Comparison of ENCODE assay signal across 26 cellular contexts in the genomic region with DNA sequence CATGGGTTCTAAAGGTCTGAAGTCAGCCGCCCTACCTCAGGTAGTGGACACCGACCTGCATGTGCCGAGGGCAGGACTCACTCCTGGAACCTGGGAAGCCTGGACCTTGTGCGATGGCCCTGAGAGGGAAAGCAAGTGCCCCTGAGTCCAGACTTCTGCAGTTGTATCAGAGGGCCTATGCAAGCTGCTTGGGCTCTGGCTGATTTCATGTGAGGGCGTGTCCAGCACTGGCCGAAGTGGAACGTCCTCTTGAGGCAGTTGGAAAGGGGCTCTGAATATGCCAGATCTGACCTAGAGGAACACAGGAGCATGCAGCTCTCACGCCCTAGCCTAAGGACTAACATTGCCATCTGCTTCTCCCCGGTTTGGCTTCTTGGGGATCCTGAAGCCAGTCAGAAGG. TPM values are rescaled to one million over a fixed set of nuclear protein-coding genes. Genes with fewer than 3 reads are reported as not detected.
DNase-seq lines count a peak whose midpoint lies in the region; ATAC-seq, FAIRE-seq and TF ChIP-seq lines count a peak whose summit lies in the region.
"Had no signal": no experiment of that assay in that cellular context is flagged by ENCODE, and none has a peak within 500 bp of the region (broad histone marks: within the 10 kb centered on the region; RNA-seq: fewer than 3 reads in every experiment).

No MANE protein-coding gene starts in this region.

- H3K9ac ChIP-seq in H9 (ENCODE audit: extremely low read depth, insufficient read length, low read length) (no peak overlapping the region), H1 (replicated peaks in 1 of 4; ENCODE audit: extremely low read depth in 1 of 4, low read depth in 3 of 4, low read length in 3 of 4) (no peak overlapping the region)

- no peak overlapping the region for H2BK20ac ChIP-seq in H9 (ENCODE audit: low read depth, low read length, poor library complexity, severe bottlenecking)
- no peak overlapping the region for H2BK20ac ChIP-seq in H1 (ENCODE audit: low read length)

- H3K27me3 ChIP-seq in right cardiac atrium (ENCODE audit: control insufficient read depth, insufficient read depth) (no peaks in the 10 kb centered on the region), H9 (ENCODE audit: insufficient read depth, low read length) (no peaks in the 10 kb centered on the region; the same call in 1 of the 2 replicates), H1 (replicated peaks in 1 of 4; ENCODE audit: control insufficient read depth in 3 of 4, extremely low read depth in 1 of 4, insufficient read depth in 3 of 4, low read length in 3 of 4) (peaks cover 0 to 4% (median 0%) of the 10 kb centered on the region in 4 experiments; a peak in 1 of 7 replicates), osteoblast (ENCODE audit: insufficient read depth, low read length) (peaks cover 12% of the 10 kb centered on the region), SJCRH30 (no peaks in the 10 kb centered on the region)

- H2BK5ac ChIP-seq in H9 (ENCODE audit: insufficient read length, low read length): no peak overlapping the region
- H2BK5ac ChIP-seq in H1 (ENCODE audit: low read depth, low read length): no peak overlapping the region

- POLR2A ChIA-PET in H1 (lab: Charles Lee; ENCODE audit: partially characterized antibody): interaction anchor here (1.3 to 1.8 kb wide), 2 partner anchors 20 to 24 kb away, joined by 4 read pairs; a partner anchor contains a TSS

- H3K4me3 Mint-ChIP-seq in H9: no peak overlapping the region
- H3K4me3 Mint-ChIP-seq: CD4-positive, alpha-beta memory T cell; GM23338 had no signal

- TF ChIP-seq RAD21 in H1 (IDR thresholded peaks at IDR 0.05 in 1 of 2, conservative IDR thresholded peaks at IDR 0.05 in 1 of 2; ENCODE audit: low read depth in 2 of 2, low read length in 2 of 2): no peak

- H4K8ac ChIP-seq in H9 (replicated peaks; ENCODE audit: insufficient read length, low read depth, low read length) (no peak overlapping the region), H1 (ENCODE audit: extremely low read depth, insufficient read depth, low read length) (no peak overlapping the region)

- intact Hi-C loops in right cardiac atrium (cut with DNase I): no loop called here
- intact Hi-C loops in cardiac septum (cut with DNase I): no loop called here

- peak in 2 of 3 donors; percentile 43 to 57 for DNase-seq in right cardiac atrium
- DNase-seq in cardiac septum (ENCODE audit: low spot score): no peak
- DNase-seq in H9: no peak
- DNase-seq in H1 (ENCODE audit: low read depth in 1 of 2, low spot score in 2 of 2): no peak
- DNase-seq in osteoblast (ENCODE audit: insufficient read length, low spot score, missing footprints): peak; percentile 48
- no peak for DNase-seq in SJCRH30
- DNase-seq in LoVo (ENCODE audit: low spot score): no peak
- DNase-seq: 8988T; ACHN; AML-193; C1 segment of cervical spinal cord; Calu3; CD4-positive, alpha-beta memory T cell; COR-L47; DMS53; DMS79 treated with DMSO at 0.1 percent for 48 hours; GF-D8; HCEC 1CT had no signal

- H3K27me3 Mint-ChIP-seq in H9 (ENCODE audit: low read depth): peaks cover 37% of the 10 kb centered on the region
- H3K27me3 Mint-ChIP-seq: CD4-positive, alpha-beta memory T cell had no signal

- H3K79me2 ChIP-seq in H9 (ENCODE audit: insufficient read depth, low read length) (no peaks in the 10 kb centered on the region), H1 (ENCODE audit: control insufficient read depth in 1 of 2, insufficient read depth in 2 of 2, low read length in 2 of 2) (no peaks in the 10 kb centered on the region), osteoblast (ENCODE audit: insufficient read depth, low read length) (no peaks in the 10 kb centered on the region)

- H3K23ac ChIP-seq in H9 (ENCODE audit: insufficient read length, low read depth, low read length) (no peak overlapping the region), H1 (ENCODE audit: insufficient read length) (no peak overlapping the region)

- no peaks in the 10 kb centered on the region for H3K9me3 Mint-ChIP-seq in H9

- WGBS in right cardiac atrium: 74% methylated on average over 9 of the region's 9 CpGs
- WGBS in H9 (ENCODE audit: extremely low coverage, insufficient read length, low lambda C conversion rate): no CpG with 5 or more reads among the region's 9 CpGs
- 90% methylated on average over 9 of the region's 9 CpGs; no CpG with 5 or more reads in 1 of the 2 experiments for WGBS in H1 (ENCODE audit: extremely low coverage in 1 of 2, insufficient coverage in 1 of 2, insufficient read length in 1 of 2, insufficient replicate concordance in 2 of 2, low coverage in 1 of 2, low lambda C conversion rate in 2 of 2, missing lambda C conversion rate in 1 of 2), 2 experiments

- no peak for TF ChIP-seq POLR2A in H1 (IDR thresholded peaks at IDR 0.05; ENCODE audit: control extremely low read depth in 1 of 2, low read depth in 2 of 2, low read length in 2 of 2)

- TF ChIP-seq CTCF in H9 (conservative IDR thresholded peaks at IDR 0.05) (no peak), H1 (IDR thresholded peaks at IDR 0.05; ENCODE audit: control extremely low read depth in 1 of 3, insufficient read depth in 1 of 3, low read depth in 1 of 3, low read length in 3 of 3) (no peak), osteoblast (IDR thresholded peaks at IDR 0.05; ENCODE audit: extremely low read depth, low read depth, low read length) (no peak)

- H2BK15ac ChIP-seq in H9 (ENCODE audit: low read depth, low read length): no peak overlapping the region
- H2BK15ac ChIP-seq in H1 (ENCODE audit: low read length): 0 out of 2 replicates have a peak overlapping the region, but pooled peaks have one; percentile 12

- H3K9me3 ChIP-seq in right cardiac atrium (ENCODE audit: control insufficient read depth, low read length): no peaks in the 10 kb centered on the region
- H3K9me3 ChIP-seq in H9 (ENCODE audit: control insufficient read depth, low read depth, low read length): no peaks in the 10 kb centered on the region
- H3K9me3 ChIP-seq in H1 (ENCODE audit: insufficient read depth in 2 of 2, low read depth in 1 of 2, low read length in 1 of 2): no peaks in the 10 kb centered on the region
- H3K9me3 ChIP-seq in osteoblast (ENCODE audit: low read depth, low read length): no peaks in the 10 kb centered on the region
- H3K9me3 ChIP-seq in SJCRH30 (replicated peaks): no peaks in the 10 kb centered on the region
- H3K9me3 ChIP-seq: A549 had no signal

- H2AFZ ChIP-seq in H9 (ENCODE audit: low read length) (no peak overlapping the region), H1 (ENCODE audit: low read length) (no peak overlapping the region), osteoblast (ENCODE audit: low read length) (no peak overlapping the region)
- H2AFZ ChIP-seq: GM23338 had no signal

- H2BK12ac ChIP-seq in H9 (ENCODE audit: insufficient read length, low read depth, low read length) (no peak overlapping the region), H1 (ENCODE audit: low read depth, low read length) (no peak overlapping the region)

- H3K56ac ChIP-seq in H9 (ENCODE audit: insufficient read length, low read depth, low read length): peak overlapping the region; percentile 53
- H3K56ac ChIP-seq in H1 (replicated peaks; ENCODE audit: insufficient read length, low read depth, low read length): no peak overlapping the region

- no peak overlapping the region for H2AK5ac ChIP-seq in H9 (ENCODE audit: insufficient read length, low read length)
- H2AK5ac ChIP-seq in H1 (ENCODE audit: low read depth, low read length): no peak overlapping the region

- TF ChIP-seq EP300 in H1 (IDR thresholded peaks at IDR 0.05; ENCODE audit: borderline replicate concordance in 1 of 2, low read depth in 2 of 2, low read length in 2 of 2): no peak

- H4K5ac ChIP-seq in H9 (ENCODE audit: insufficient read length, low read depth, low read length) (no peak overlapping the region), H1 (ENCODE audit: insufficient read length, low read depth, low read length) (no peak overlapping the region)

- H3K27ac Mint-ChIP-seq in H9: no peak overlapping the region
- H3K27ac Mint-ChIP-seq: GM23338 had no signal

- peaks cover 9% of the 10 kb centered on the region in 2 experiments for H3K4me1 Mint-ChIP-seq in H9
- H3K4me1 Mint-ChIP-seq: CD4-positive, alpha-beta memory T cell; GM23338 had no signal

- no peak for FAIRE-seq in H1 (lab: Jason Lieb, UNC)
- FAIRE-seq: A549, GM12891, GM18507, H54 had no signal

- H3K23me2 ChIP-seq in H9 (ENCODE audit: insufficient read length, low read depth, low read length, poor library complexity, severe bottlenecking) (no peaks in the 10 kb centered on the region), H1 (ENCODE audit: low read depth, low read length) (no peaks in the 10 kb centered on the region)

- ATAC-seq in right cardiac atrium: no peak
- ATAC-seq: A549, GM23338 had no signal

- H3K18ac ChIP-seq in H9 (ENCODE audit: insufficient read length, low read depth, low read length) (no peak overlapping the region), H1 (ENCODE audit: extremely low read depth, low read length) (no peak overlapping the region)

- H3K27ac ChIP-seq in right cardiac atrium (ENCODE audit: low read length) (no peak overlapping the region), H9 (ENCODE audit: insufficient read length, low read depth, low read length) (no peak overlapping the region), H1 (ENCODE audit: low read depth, low read length) (no peak overlapping the region), osteoblast (ENCODE audit: low read depth, low read length) (no peak overlapping the region), SJCRH30 (no peak overlapping the region)
- H3K27ac ChIP-seq: A549 had no signal

- no peaks in the 10 kb centered on the region for H4K20me1 ChIP-seq in H9 (ENCODE audit: control insufficient read depth, insufficient read depth, insufficient read length)
- no peaks in the 10 kb centered on the region for H4K20me1 ChIP-seq in H1 (replicated peaks in 1 of 2; ENCODE audit: control insufficient read depth in 1 of 2, insufficient read depth in 2 of 2, low read length in 2 of 2)
- H4K20me1 ChIP-seq in osteoblast (ENCODE audit: insufficient read depth, low read length): no peaks in the 10 kb centered on the region

- no peaks in the 10 kb centered on the region for H3K79me1 ChIP-seq in H9 (ENCODE audit: insufficient read depth, low read depth, low read length, poor library complexity, severe bottlenecking)
- no peaks in the 10 kb centered on the region for H3K79me1 ChIP-seq in H1 (ENCODE audit: low read depth, low read length)

- H3K4ac ChIP-seq in H9 (ENCODE audit: low read depth, low read length) (no peak overlapping the region), H1 (replicated peaks; ENCODE audit: insufficient read length, low read depth, low read length) (no peak overlapping the region)

- no peak overlapping the region for H2BK120ac ChIP-seq in H9 (ENCODE audit: low read depth, low read length, poor library complexity, severe bottlenecking)
- no peak overlapping the region for H2BK120ac ChIP-seq in H1 (replicated peaks; ENCODE audit: low read depth, low read length)

- CTCF ChIA-PET in H1 (lab: Charles Lee; ENCODE audit: partially characterized antibody): interaction anchor here (1.1 kb wide), 1 partner anchor 16 kb away, joined by 3 read pairs; no protein-coding TSS in a partner anchor

- H3T11ph ChIP-seq in H9 (ENCODE audit: low read length): no peak overlapping the region

- H3K36me3 ChIP-seq in H1 (ENCODE audit: control insufficient read depth in 2 of 4, insufficient read depth in 4 of 4, low read length in 3 of 4) (no peaks in the 10 kb centered on the region), osteoblast (ENCODE audit: insufficient read depth, low read length) (no peaks in the 10 kb centered on the region), SJCRH30 (no peaks in the 10 kb centered on the region)

- H3K4me2 ChIP-seq in H9 (ENCODE audit: insufficient read depth, insufficient read length, low read length) (no peak overlapping the region), H1 (ENCODE audit: insufficient read depth in 1 of 2, low read depth in 2 of 2, low read length in 2 of 2) (no peak overlapping the region), osteoblast (ENCODE audit: insufficient read depth, low read length) (no peak overlapping the region)
- H3K4me2 ChIP-seq: A549, GM23338 had no signal

- H3K4me3 ChIP-seq in right cardiac atrium (ENCODE audit: low read length) (no peak overlapping the region), H1 (ENCODE audit: extremely low read depth in 1 of 4, insufficient read depth in 2 of 4, low read depth in 3 of 4, low read length in 4 of 4) (no peak overlapping the region), osteoblast (ENCODE audit: insufficient read depth, low read length) (no peak overlapping the region), SJCRH30 (no peak overlapping the region)
- H3K4me3 ChIP-seq: A549, GM23338 had no signal

- H4K91ac ChIP-seq in H9 (ENCODE audit: insufficient read length, low read depth, low read length): no peak overlapping the region
- no peak overlapping the region for H4K91ac ChIP-seq in H1 (replicated peaks; ENCODE audit: insufficient read length, low read length)

- H3K14ac ChIP-seq in H9 (ENCODE audit: insufficient read depth, low read length) (no peak overlapping the region), H1 (ENCODE audit: insufficient read length) (no peak overlapping the region)

- no peaks in the 10 kb centered on the region for H3K36me3 Mint-ChIP-seq in H9 (ENCODE audit: insufficient read depth in 1 of 3, low read depth in 3 of 3)
- H3K36me3 Mint-ChIP-seq: CD4-positive, alpha-beta memory T cell had no signal

- H3K4me1 ChIP-seq in right cardiac atrium (ENCODE audit: control insufficient read depth, insufficient read depth, low read length) (peaks cover 12% of the 10 kb centered on the region), H9 (ENCODE audit: insufficient read depth, low read length) (no peaks in the 10 kb centered on the region), H1 (replicated peaks in 1 of 4; ENCODE audit: control insufficient read depth in 3 of 4, insufficient read depth in 4 of 4, low read length in 3 of 4) (no peaks in the 10 kb centered on the region), osteoblast (ENCODE audit: insufficient read depth, low read length) (no peaks in the 10 kb centered on the region), SJCRH30 (peaks cover 7% of the 10 kb centered on the region; the same call in 1 of the 2 replicates)

RNA-seq across cellular contexts. Expression of a gene that starts 2.5 kb away (rescaled TPM):
- total RNA-seq in right cardiac atrium: 1 to 10 TPM in 1 of 4 donors, under 1 TPM in 3; 0.50 to 2.1 (median 0.73) TPM
- polyA plus RNA-seq in right cardiac atrium: 1.8 TPM
- 0.67 TPM for total RNA-seq in cardiac septum
- total RNA-seq in H9 (2021): not detected in 2 replicates
- not detected in 2 replicates for total RNA-seq in H1 (2021; fragmentation: NEBNext Ultra II Directional; extraction: Animal tissue kit (Norgen Biotek cat#: 25700))
- not detected in 2 replicates for polyA plus RNA-seq in H1 (2011; rRNA removed)
- polyA plus RNA-seq in H1 (2011; cell fraction: cytosol; rRNA removed): not detected
- not detected for polyA plus RNA-seq in H1 (2011; cell fraction: nucleus; rRNA removed)
- polyA plus RNA-seq in H1 (2012, experiment 1 of 2): not detected in 4 replicates
- polyA plus RNA-seq in H1 (2012, experiment 2 of 2): not detected
- not detected for polyA plus RNA-seq in H1 (2013, experiment 1 of 2)
- not detected for polyA plus RNA-seq in H1 (2013, experiment 2 of 2)
- not detected in 2 replicates for polyA minus RNA-seq in H1 (2011; rRNA and poly(A)+ RNA removed)
- polyA minus RNA-seq in H1 (2011; cell fraction: cytosol; rRNA and poly(A)+ RNA removed): not detected
- not detected for polyA minus RNA-seq in H1 (2011; cell fraction: nucleus; rRNA and poly(A)+ RNA removed)
- not detected in 2 replicates for total RNA-seq in osteoblast
- 0.45 and 0.48 TPM in 2 replicates for total RNA-seq in SJCRH30 (2014; rRNA removed; shearing (Covaris generic))
- total RNA-seq: Calu3; CD4-positive, alpha-beta memory T cell; Daoy; G401; GM23338 had no signal
- polyA plus RNA-seq: A549; BJ; CD4-positive, alpha-beta memory T cell; GM23338 had no signal

RNA-seq across cellular contexts. Expression of a gene that starts 20.2 kb away (rescaled TPM):
- total RNA-seq in right cardiac atrium (10 to 100 TPM; 11.4 to 18.5 (median 15.0) TPM), cardiac septum (3.4 TPM), H9 (2021) (86.0 and 88.2 TPM in 2 replicates), osteoblast (4.7 and 5.0 TPM in 2 replicates)
- polyA plus RNA-seq in right cardiac atrium (5.6 TPM), H1 (2011; rRNA removed) (64.7 and 65.6 TPM in 2 replicates)
- total RNA-seq in H1 (2021; fragmentation: NEBNext Ultra II Directional; extraction: Animal tissue kit (Norgen Biotek cat#: 25700)): 106 and 113 TPM in 2 replicates
- polyA plus RNA-seq in H1 (2011; cell fraction: cytosol; rRNA removed): 94.8 TPM
- polyA plus RNA-seq in H1 (2011; cell fraction: nucleus; rRNA removed): 119 TPM
- polyA plus RNA-seq in H1 (2012, experiment 1 of 2): 90.1 to 112 TPM (median 101 TPM) in 4 replicates
- polyA plus RNA-seq in H1 (2012, experiment 2 of 2): 14.1 TPM
- polyA plus RNA-seq in H1 (2013, experiment 1 of 2): 87.3 TPM
- polyA plus RNA-seq in H1 (2013, experiment 2 of 2): 81.4 TPM
- 112 and 152 TPM in 2 replicates for polyA minus RNA-seq in H1 (2011; rRNA and poly(A)+ RNA removed)
- polyA minus RNA-seq in H1 (2011; cell fraction: cytosol; rRNA and poly(A)+ RNA removed): 48.0 TPM
- 107 TPM for polyA minus RNA-seq in H1 (2011; cell fraction: nucleus; rRNA and poly(A)+ RNA removed)
- total RNA-seq in SJCRH30 (2014; rRNA removed; shearing (Covaris generic)): 9.8 and 9.9 TPM in 2 replicates

RNA-seq across cellular contexts. Expression of a gene that starts 32.5 kb away (rescaled TPM):
- total RNA-seq in right cardiac atrium: 1 to 10 TPM in 1 of 4 donors, under 1 TPM in 3; 0.71 to 1.0 (median 0.87) TPM
- polyA plus RNA-seq in right cardiac atrium: 0.86 TPM
- total RNA-seq in cardiac septum: 0.32 TPM
- total RNA-seq in H9 (2021): 83.3 and 84.5 TPM in 2 replicates
- total RNA-seq in H1 (2021; fragmentation: NEBNext Ultra II Directional; extraction: Animal tissue kit (Norgen Biotek cat#: 25700)): 62.1 and 65.0 TPM in 2 replicates
- 20.7 and 22.2 TPM in 2 replicates for polyA plus RNA-seq in H1 (2011; rRNA removed)
- 24.8 TPM for polyA plus RNA-seq in H1 (2011; cell fraction: cytosol; rRNA removed)
- 24.2 TPM for polyA plus RNA-seq in H1 (2011; cell fraction: nucleus; rRNA removed)
- 42.7 to 47.8 TPM (median 46.8 TPM) in 4 replicates for polyA plus RNA-seq in H1 (2012, experiment 1 of 2)
- polyA plus RNA-seq in H1 (2012, experiment 2 of 2): 34.1 TPM
- 32.1 TPM for polyA plus RNA-seq in H1 (2013, experiment 1 of 2)
- polyA plus RNA-seq in H1 (2013, experiment 2 of 2): 32.0 TPM
- polyA minus RNA-seq in H1 (2011; rRNA and poly(A)+ RNA removed): 52.1 and 67.6 TPM in 2 replicates
- polyA minus RNA-seq in H1 (2011; cell fraction: cytosol; rRNA and poly(A)+ RNA removed): 57.9 TPM
- polyA minus RNA-seq in H1 (2011; cell fraction: nucleus; rRNA and poly(A)+ RNA removed): 39.8 TPM
- total RNA-seq in osteoblast: 0.88 and 1.1 TPM in 2 replicates
- total RNA-seq in SJCRH30 (2014; rRNA removed; shearing (Covaris generic)): 83.1 and 92.0 TPM in 2 replicates
- total RNA-seq: CD4-positive, alpha-beta memory T cell had no signal

Comparison
In these comparisons a context has a peak if more than half of its experiments do, and no peak if none do; other contexts are left out.
1. DNase-seq: peak in right cardiac atrium (2 of 3) and osteoblast (single experiment); none in cardiac septum (single experiment), H9 (single experiment), H1 (0 of 2), SJCRH30 (0 of 2) and LoVo (single experiment).
2. RNA of a gene that starts 32.5 kb away (total RNA-seq): 83.1 to 92.0 TPM in SJCRH30, 83.3 to 84.5 TPM in H9 and 62.1 to 65.0 TPM in H1; 0.88 to 1.1 TPM in osteoblast, 0.71 to 1.0 TPM in right cardiac atrium and 0.32 TPM in cardiac septum (single experiment); every median in the first group is over 10 times any median in the second.